1 cellular context compared by ENCODE assay signal in genomic region chr20:58550661-58551060, GRCh38.
TF ChIP-seq lines count a peak whose summit lies in the region.

No MANE protein-coding gene starts in this region.

TF ChIP-seq in K562, 482 proteins besides CTCF, POLR2A, EP300 and RAD21:
- TF ChIP-seq PRDM10 (IDR thresholded peaks at IDR 0.05; ENCODE audit: partially characterized antibody) (peak; percentile 47), HNRNPL (IDR thresholded peaks at IDR 0.05; ENCODE audit: low read depth, low read length) (no peak), FOSL1 (tag; conservative IDR thresholded peaks at IDR 0.05) (peak; percentile 46; the same call in 1 of the 2 replicates), JUND (IDR thresholded peaks at IDR 0.05; ENCODE audit: borderline replicate concordance, low read depth, low read length) (peak; percentile 20; the same call in 1 of the 2 replicates), JUND (tag; IDR thresholded peaks at IDR 0.05; ENCODE audit: borderline replicate concordance, low read depth, low read length) (no peak; the same call in 2 of the 3 replicates)
- TF ChIP-seq, protein P1, sequence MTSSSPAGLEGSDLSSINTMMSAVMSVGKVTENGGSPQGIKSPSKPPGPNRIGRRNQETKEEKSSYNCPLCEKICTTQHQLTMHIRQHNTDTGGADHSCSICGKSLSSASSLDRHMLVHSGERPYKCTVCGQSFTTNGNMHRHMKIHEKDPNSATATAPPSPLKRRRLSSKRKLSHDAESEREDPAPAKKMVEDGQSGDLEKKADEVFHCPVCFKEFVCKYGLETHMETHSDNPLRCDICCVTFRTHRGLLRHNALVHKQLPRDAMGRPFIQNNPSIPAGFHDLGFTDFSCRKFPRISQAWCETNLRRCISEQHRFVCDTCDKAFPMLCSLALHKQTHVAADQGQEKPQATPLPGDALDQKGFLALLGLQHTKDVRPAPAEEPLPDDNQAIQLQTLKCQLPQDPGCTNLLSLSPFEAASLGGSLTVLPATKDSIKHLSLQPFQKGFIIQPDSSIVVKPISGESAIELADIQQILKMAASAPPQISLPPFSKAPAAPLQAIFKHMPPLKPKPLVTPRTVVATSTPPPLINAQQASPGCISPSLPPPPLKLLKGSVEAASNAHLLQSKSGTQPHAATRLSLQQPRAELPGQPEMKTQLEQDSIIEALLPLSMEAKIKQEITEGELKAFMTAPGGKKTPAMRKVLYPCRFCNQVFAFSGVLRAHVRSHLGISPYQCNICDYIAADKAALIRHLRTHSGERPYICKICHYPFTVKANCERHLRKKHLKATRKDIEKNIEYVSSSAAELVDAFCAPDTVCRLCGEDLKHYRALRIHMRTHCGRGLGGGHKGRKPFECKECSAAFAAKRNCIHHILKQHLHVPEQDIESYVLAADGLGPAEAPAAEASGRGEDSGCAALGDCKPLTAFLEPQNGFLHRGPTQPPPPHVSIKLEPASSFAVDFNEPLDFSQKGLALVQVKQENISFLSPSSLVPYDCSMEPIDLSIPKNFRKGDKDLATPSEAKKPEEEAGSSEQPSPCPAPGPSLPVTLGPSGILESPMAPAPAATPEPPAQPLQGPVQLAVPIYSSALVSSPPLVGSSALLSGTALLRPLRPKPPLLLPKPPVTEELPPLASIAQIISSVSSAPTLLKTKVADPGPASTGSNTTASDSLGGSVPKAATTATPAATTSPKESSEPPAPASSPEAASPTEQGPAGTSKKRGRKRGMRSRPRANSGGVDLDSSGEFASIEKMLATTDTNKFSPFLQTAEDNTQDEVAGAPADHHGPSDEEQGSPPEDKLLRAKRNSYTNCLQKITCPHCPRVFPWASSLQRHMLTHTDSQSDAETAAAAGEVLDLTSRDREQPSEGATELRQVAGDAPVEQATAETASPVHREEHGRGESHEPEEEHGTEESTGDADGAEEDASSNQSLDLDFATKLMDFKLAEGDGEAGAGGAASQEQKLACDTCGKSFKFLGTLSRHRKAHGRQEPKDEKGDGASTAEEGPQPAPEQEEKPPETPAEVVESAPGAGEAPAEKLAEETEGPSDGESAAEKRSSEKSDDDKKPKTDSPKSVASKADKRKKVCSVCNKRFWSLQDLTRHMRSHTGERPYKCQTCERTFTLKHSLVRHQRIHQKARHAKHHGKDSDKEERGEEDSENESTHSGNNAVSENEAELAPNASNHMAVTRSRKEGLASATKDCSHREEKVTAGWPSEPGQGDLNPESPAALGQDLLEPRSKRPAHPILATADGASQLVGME (CRISPR knock-in tag; IDR thresholded peaks at IDR 0.05): no peak
- TF ChIP-seq, protein P2, sequence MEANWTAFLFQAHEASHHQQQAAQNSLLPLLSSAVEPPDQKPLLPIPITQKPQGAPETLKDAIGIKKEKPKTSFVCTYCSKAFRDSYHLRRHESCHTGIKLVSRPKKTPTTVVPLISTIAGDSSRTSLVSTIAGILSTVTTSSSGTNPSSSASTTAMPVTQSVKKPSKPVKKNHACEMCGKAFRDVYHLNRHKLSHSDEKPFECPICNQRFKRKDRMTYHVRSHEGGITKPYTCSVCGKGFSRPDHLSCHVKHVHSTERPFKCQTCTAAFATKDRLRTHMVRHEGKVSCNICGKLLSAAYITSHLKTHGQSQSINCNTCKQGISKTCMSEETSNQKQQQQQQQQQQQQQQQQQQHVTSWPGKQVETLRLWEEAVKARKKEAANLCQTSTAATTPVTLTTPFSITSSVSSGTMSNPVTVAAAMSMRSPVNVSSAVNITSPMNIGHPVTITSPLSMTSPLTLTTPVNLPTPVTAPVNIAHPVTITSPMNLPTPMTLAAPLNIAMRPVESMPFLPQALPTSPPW (CRISPR knock-in tag; IDR thresholded peaks at IDR 0.05): peak; percentile 89
- TF ChIP-seq, protein P3, sequence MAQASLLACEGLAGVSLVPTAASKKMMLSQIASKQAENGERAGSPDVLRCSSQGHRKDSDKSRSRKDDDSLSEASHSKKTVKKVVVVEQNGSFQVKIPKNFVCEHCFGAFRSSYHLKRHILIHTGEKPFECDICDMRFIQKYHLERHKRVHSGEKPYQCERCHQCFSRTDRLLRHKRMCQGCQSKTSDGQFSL (CRISPR knock-in tag; IDR thresholded peaks at IDR 0.05): no peak
- TF ChIP-seq, protein P3 (tag; IDR thresholded peaks at IDR 0.05): 0 out of 4 replicates have a peak, but pooled peaks of 1 of the 2 experiments have one; percentile 37
